9 cellular contexts compared by ENCODE assay signal in genomic region chr14:96502621-96503251, GRCh38. TPM values are rescaled to one million over a fixed set of nuclear protein-coding genes. Genes with fewer than 3 reads are reported as not detected.
DNase-seq lines count a peak whose midpoint lies in the region; ATAC-seq, FAIRE-seq and TF ChIP-seq lines count a peak whose summit lies in the region.
"Had no signal": no experiment of that assay in that cellular context is flagged by ENCODE, and none has a peak within 500 bp of the region (broad histone marks: within the 10 kb centered on the region; RNA-seq: fewer than 3 reads in every experiment).

No MANE protein-coding gene starts in this region.

- H3K56ac ChIP-seq in H1 (replicated peaks; ENCODE audit: insufficient read length, low read depth, low read length) = peak overlapping the region; percentile 83

- 0 out of 2 replicates have a peak overlapping the region, but pooled peaks have one; percentile 40 for H2BK15ac ChIP-seq in H1 (ENCODE audit: low read length)

- H3K27ac Mint-ChIP-seq in T-helper 17 cell = peak overlapping the region; percentile 99

- H3K23ac ChIP-seq in H1 (ENCODE audit: insufficient read length) = no peak overlapping the region

- peaks cover 0 to 7% (median 2%) of the 10 kb centered on the region in 4 experiments; a peak in 3 of 7 replicates for H3K4me1 ChIP-seq in H1 (replicated peaks in 1 of 4; ENCODE audit: control insufficient read depth in 3 of 4, insufficient read depth in 4 of 4, low read length in 3 of 4)

- H2BK5ac ChIP-seq in H1 (ENCODE audit: low read depth, low read length) = peak overlapping the region; percentile 92

- no peak for TF ChIP-seq EP300 in H1 (IDR thresholded peaks at IDR 0.05; ENCODE audit: borderline replicate concordance in 1 of 2, low read depth in 2 of 2, low read length in 2 of 2)

- H3K4me2 ChIP-seq in H1 (ENCODE audit: insufficient read depth in 1 of 2, low read depth in 2 of 2, low read length in 2 of 2) = peak overlapping the region; percentile 94 to 95

- peak; percentile 42 for ATAC-seq in GM21423 (IDR thresholded peaks at IDR 0.05; ENCODE audit: unreplicated experiment)
- ATAC-seq in T-helper 17 cell = no peak

- peak overlapping the region; percentile 96 for H4K8ac ChIP-seq in H1 (ENCODE audit: extremely low read depth, insufficient read depth, low read length)

- no peak for TF ChIP-seq CTCF in H1 (IDR thresholded peaks at IDR 0.05; ENCODE audit: control extremely low read depth in 1 of 3, insufficient read depth in 1 of 3, low read depth in 1 of 3, low read length in 3 of 3)

- peaks cover 40% of the 10 kb centered on the region for H3K4me1 Mint-ChIP-seq in T-helper 17 cell

- no peak overlapping the region for H3K14ac ChIP-seq in H1 (ENCODE audit: insufficient read length)

- peak overlapping the region; percentile 56 for H4K91ac ChIP-seq in H1 (replicated peaks; ENCODE audit: insufficient read length, low read length)

- H2BK120ac ChIP-seq in H1 (replicated peaks; ENCODE audit: low read depth, low read length) = no peak overlapping the region

- peak overlapping the region; percentile 83 for H3K4ac ChIP-seq in H1 (replicated peaks; ENCODE audit: insufficient read length, low read depth, low read length)

- peak overlapping the region; percentile 85 to 99 (median 94) for H3K4me3 ChIP-seq in H1 (ENCODE audit: extremely low read depth in 1 of 4, insufficient read depth in 2 of 4, low read depth in 3 of 4, low read length in 4 of 4)

- POLR2A ChIA-PET in H1 (lab: Charles Lee; ENCODE audit: partially characterized antibody) = interaction anchor here (0.6 to 1.4 kb wide), 6 partner anchors 10 to 140 kb away, joined by 3 to 13 read pairs (median 4); partner anchors contain the start of genes ATG2B and GSKIP

- peak overlapping the region; percentile 86 to 99 (median 93) for H3K9ac ChIP-seq in H1 (replicated peaks in 1 of 4; ENCODE audit: extremely low read depth in 1 of 4, low read depth in 3 of 4, low read length in 3 of 4)

- peaks cover 5% of the 10 kb centered on the region; the same call in 1 of the 2 replicates for H3K79me1 ChIP-seq in H1 (ENCODE audit: low read depth, low read length)

- no peak overlapping the region for H2BK20ac ChIP-seq in H1 (ENCODE audit: low read length)

- TF ChIP-seq RAD21 in H1 (IDR thresholded peaks at IDR 0.05 in 1 of 2, conservative IDR thresholded peaks at IDR 0.05 in 1 of 2; ENCODE audit: low read depth in 2 of 2, low read length in 2 of 2) = no peak

- no peaks in the 10 kb centered on the region for H3K36me3 ChIP-seq in H1 (ENCODE audit: control insufficient read depth in 2 of 4, insufficient read depth in 4 of 4, low read length in 3 of 4)

- H3K36me3 Mint-ChIP-seq in T-helper 17 cell (ENCODE audit: low read depth) = peaks cover 12% of the 10 kb centered on the region

- H2BK12ac ChIP-seq in H1 (ENCODE audit: low read depth, low read length) = peak overlapping the region; percentile 39; the same call in 1 of the 2 replicates

- H3K4me3 Mint-ChIP-seq in T-helper 17 cell = peak overlapping the region; percentile 98

- no peak overlapping the region; the same call in 1 of the 2 replicates for H3K18ac ChIP-seq in H1 (ENCODE audit: extremely low read depth, low read length)

- no peak overlapping the region for H2AK5ac ChIP-seq in H1 (ENCODE audit: low read depth, low read length)

- H3K23me2 ChIP-seq in H1 (ENCODE audit: low read depth, low read length) = peaks cover 6% of the 10 kb centered on the region

- H2AFZ ChIP-seq in H1 (ENCODE audit: low read length) = no peak overlapping the region

- peaks cover 44 to 62% of the 10 kb centered on the region in 2 experiments for H3K79me2 ChIP-seq in H1 (ENCODE audit: control insufficient read depth in 1 of 2, insufficient read depth in 2 of 2, low read length in 2 of 2)

- peak overlapping the region; percentile 81 for H4K5ac ChIP-seq in H1 (ENCODE audit: insufficient read length, low read depth, low read length)

- H3K27me3 Mint-ChIP-seq in T-helper 17 cell = peaks cover 19% of the 10 kb centered on the region

- no peaks in the 10 kb centered on the region for H3K27me3 ChIP-seq in H1 (replicated peaks in 1 of 4; ENCODE audit: control insufficient read depth in 3 of 4, extremely low read depth in 1 of 4, insufficient read depth in 3 of 4, low read length in 3 of 4)

- H3K27ac ChIP-seq in H1 (ENCODE audit: low read depth, low read length) = peak overlapping the region; percentile 97

- DNase-seq in DMS 273 (lab: John Stamatoyannopoulos, UW; ENCODE audit: unreplicated experiment) (peak; percentile 79), DMS 273 treated with DMSO at 0.1 percent for 48 hours (lab: John Stamatoyannopoulos, UW) (no peak), HT1080 (ENCODE audit: low read depth) (peak; percentile 51), T-helper 17 cell (no peak), H1 (ENCODE audit: low read depth in 1 of 2, low spot score in 2 of 2) (peak in 1 of 2 experiments; percentile 64), medulla oblongata (ENCODE audit: extremely low spot score) (peak; percentile 60)
- peak; percentile 12 for DNase-seq in stimulated activated CD8-positive, alpha-beta memory T cell treated with anti-CD3 and anti-CD28 coated beads, Interleukin-4, amount 100 ng/mL, for 24 hours (ENCODE audit: low read depth)

- no peaks in the 10 kb centered on the region for H3K9me3 ChIP-seq in T-helper 17 cell (ENCODE audit: control insufficient read depth, low read length, poor library complexity, severe bottlenecking)
- H3K9me3 ChIP-seq in H1 (ENCODE audit: insufficient read depth in 2 of 2, low read depth in 1 of 2, low read length in 1 of 2) = no peaks in the 10 kb centered on the region

- TF ChIP-seq POLR2A in H1 (IDR thresholded peaks at IDR 0.05; ENCODE audit: control extremely low read depth in 1 of 2, low read depth in 2 of 2, low read length in 2 of 2) = peak in 1 of 2 experiments; percentile 40; a peak in 1 of 3 replicates

- FAIRE-seq in H1 (lab: Jason Lieb, UNC) = no peak
- FAIRE-seq: A204.1 had no signal

- H4K20me1 ChIP-seq in H1 (replicated peaks in 1 of 2; ENCODE audit: control insufficient read depth in 1 of 2, insufficient read depth in 2 of 2, low read length in 2 of 2) = peaks cover 16 to 19% of the 10 kb centered on the region in 2 experiments

- CTCF ChIA-PET in H1 (lab: Charles Lee; ENCODE audit: partially characterized antibody) = interaction anchor here (0.7 kb wide), 1 partner anchor 19 kb away, joined by 4 read pairs; no protein-coding TSS in a partner anchor

- WGBS in H1 (ENCODE audit: extremely low coverage in 1 of 2, insufficient coverage in 1 of 2, insufficient read length in 1 of 2, insufficient replicate concordance in 2 of 2, low coverage in 1 of 2, low lambda C conversion rate in 2 of 2, missing lambda C conversion rate in 1 of 2), 2 experiments = 1% methylated on average over 33 of the region's 46 CpGs; no CpG with 5 or more reads in 1 of the 2 experiments

TF ChIP-seq in H1, 55 proteins besides CTCF, POLR2A, EP300 and RAD21:
- TF ChIP-seq KDM4A (IDR thresholded peaks at IDR 0.05; ENCODE audit: low read depth, low read length, severe bottlenecking) = no peak
- peak; percentile 36 for TF ChIP-seq ASH2L (IDR thresholded peaks at IDR 0.05; ENCODE audit: low read length)
- no peak for TF ChIP-seq SP2 (IDR thresholded peaks at IDR 0.05; ENCODE audit: low read length)
- TF ChIP-seq RBBP5 (IDR thresholded peaks at IDR 0.05; ENCODE audit: borderline replicate concordance, low read depth, low read length) = peak; percentile 96
- TF ChIP-seq MAFK (IDR thresholded peaks at IDR 0.05; ENCODE audit: low read depth, low read length) = no peak
- TF ChIP-seq CBX5 (IDR thresholded peaks at IDR 0.05; ENCODE audit: low read depth, low read length) = no peak
- TF ChIP-seq CHD1 (IDR thresholded peaks at IDR 0.05; ENCODE audit: low read depth, low read length) = 0 out of 2 replicates have a peak, but pooled peaks have one; percentile 39
TF ChIP-seq in H1: peak in this region for 3.

RNA-seq across cellular contexts. Expression of gene PAPOLA, which starts 0.6 kb away (rescaled TPM):
- 66.2 and 104 TPM in 2 replicates for total RNA-seq in HT1080 (2014; rRNA removed; shearing (Covaris generic))
- polyA plus RNA-seq in HT1080 (2015; cell fraction: cytosol; rRNA removed) = 130 and 152 TPM in 2 replicates
- 124 and 133 TPM in 2 replicates for polyA plus RNA-seq in HT1080 (2015; cell fraction: nucleus; rRNA removed)
- total RNA-seq in T-helper 17 cell = 100 to 1,000 TPM; 141 to 169 TPM
- 234 and 239 TPM in 2 replicates for total RNA-seq in H1 (2021; fragmentation: NEBNext Ultra II Directional; extraction: Animal tissue kit (Norgen Biotek cat#: 25700))
- polyA plus RNA-seq in H1 (2011; rRNA removed) = 81.9 and 163 TPM in 2 replicates
- polyA plus RNA-seq in H1 (2011; cell fraction: cytosol; rRNA removed) = 143 TPM
- polyA plus RNA-seq in H1 (2011; cell fraction: nucleus; rRNA removed) = 102 TPM
- polyA plus RNA-seq in H1 (2012, experiment 1 of 2) = 87.2 to 138 TPM (median 129 TPM) in 4 replicates
- 12.7 TPM for polyA plus RNA-seq in H1 (2012, experiment 2 of 2)
- 143 TPM for polyA plus RNA-seq in H1 (2013, experiment 1 of 2)
- 150 TPM for polyA plus RNA-seq in H1 (2013, experiment 2 of 2)
- 330 and 489 TPM in 2 replicates for polyA minus RNA-seq in H1 (2011; rRNA and poly(A)+ RNA removed)
- 147 TPM for polyA minus RNA-seq in H1 (2011; cell fraction: cytosol; rRNA and poly(A)+ RNA removed)
- 349 TPM for polyA minus RNA-seq in H1 (2011; cell fraction: nucleus; rRNA and poly(A)+ RNA removed)

Comparison
In these comparisons a context has a peak if more than half of its experiments do, and no peak if none do; other contexts are left out.
1. DNase-seq: peak in DMS 273 (single experiment), HT1080 (single experiment), medulla oblongata (single experiment) and stimulated activated CD8-positive, alpha-beta memory T cell treated with anti-CD3 and anti-CD28 coated beads, Interleukin-4, amount 100 ng/mL, for 24 hours (single experiment); none in DMS 273 treated with DMSO at 0.1 percent for 48 hours (single experiment) and T-helper 17 cell (0 of 3).